ENCODE assay signal across 20 cellular contexts in the genomic region with DNA sequence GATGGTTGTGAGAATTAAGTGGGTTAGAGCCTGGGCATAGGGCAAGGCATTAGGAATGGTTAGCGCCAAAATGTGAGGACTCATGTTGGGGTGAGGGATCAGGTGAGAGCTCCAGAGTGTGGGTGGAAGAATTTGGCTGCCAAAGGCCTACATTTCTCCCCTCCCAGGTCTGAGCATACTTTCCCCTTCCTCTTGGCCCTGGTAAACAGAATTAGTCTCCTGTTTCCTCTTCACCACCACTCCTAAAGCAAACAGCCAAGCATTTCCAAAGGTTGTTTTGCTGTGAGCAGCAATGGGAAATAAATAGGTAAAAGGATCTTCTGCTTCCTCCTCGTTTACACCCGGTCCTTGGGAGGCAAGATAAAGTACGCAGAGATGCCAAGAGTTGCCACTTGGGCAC.
DNase-seq lines count a peak whose midpoint lies in the region; ATAC-seq, FAIRE-seq and TF ChIP-seq lines count a peak whose summit lies in the region.
"Had no signal": no experiment of that assay in that cellular context is flagged by ENCODE, and none has a peak within 500 bp of the region (broad histone marks: within the 10 kb centered on the region; RNA-seq: fewer than 3 reads in every experiment).

No MANE protein-coding gene starts in this region.

- H3K9me3 ChIP-seq in astrocyte (ENCODE audit: insufficient read depth, low read depth, low read length): no peaks in the 10 kb centered on the region
- H3K9me3 ChIP-seq in transverse colon: no peaks in the 10 kb centered on the region
- no peaks in the 10 kb centered on the region for H3K9me3 ChIP-seq in gastroesophageal sphincter
- H3K9me3 ChIP-seq: heart left ventricle had no signal

- H3K79me2 ChIP-seq in astrocyte (ENCODE audit: insufficient read depth, low read length): peaks cover 94% of the 10 kb centered on the region

- H3K9me3 Mint-ChIP-seq in astrocyte (ENCODE audit: unreplicated experiment) (no peaks in the 10 kb centered on the region), mesothelial cell of epicardium (no peaks in the 10 kb centered on the region)
- H3K9me3 Mint-ChIP-seq: activated CD8-positive, alpha-beta T cell treated with anti-CD3 and anti-CD28 coated beads for 36 hours had no signal

- H3K9ac ChIP-seq in astrocyte (ENCODE audit: low read length): no peak overlapping the region
- H3K9ac ChIP-seq: neural progenitor cell had no signal

- ATAC-seq in GM19463 (IDR thresholded peaks at IDR 0.05; ENCODE audit: unreplicated experiment) (no peak), gastroesophageal sphincter (no peak)
- ATAC-seq: activated CD8-positive, alpha-beta T cell treated with anti-CD3 and anti-CD28 coated beads for 36 hours; HCT116; heart left ventricle had no signal

- TF ChIP-seq CTCF in astrocyte (IDR thresholded peaks at IDR 0.05; ENCODE audit: insufficient read depth, low read depth, low read length) (no peak), mesothelial cell of epicardium (IDR thresholded peaks at IDR 0.05; ENCODE audit: unreplicated experiment) (no peak), transverse colon (IDR thresholded peaks at IDR 0.05) (no peak), gastroesophageal sphincter (IDR thresholded peaks at IDR 0.05) (no peak)

- no peaks in the 10 kb centered on the region for H3K36me3 Mint-ChIP-seq in astrocyte (ENCODE audit: low read depth, unreplicated experiment)
- H3K36me3 Mint-ChIP-seq in mesothelial cell of epicardium: no peaks in the 10 kb centered on the region
- H3K36me3 Mint-ChIP-seq: activated naive CD8-positive, alpha-beta T cell treated with anti-CD3 and anti-CD28 coated beads, Interleukin-2, amount 10 ng/mL, durations not matched to agents 7 days and 5 days had no signal

- H3K4me1 Mint-ChIP-seq in astrocyte (ENCODE audit: low read depth, unreplicated experiment) (peaks cover 55% of the 10 kb centered on the region), mesothelial cell of epicardium (peaks cover 54% of the 10 kb centered on the region)
- H3K4me1 Mint-ChIP-seq: activated naive CD8-positive, alpha-beta T cell treated with anti-CD3 and anti-CD28 coated beads, Interleukin-2, amount 10 ng/mL, durations not matched to agents 7 days and 5 days had no signal

- H2AFZ ChIP-seq in astrocyte (ENCODE audit: low read depth, low read length): no peak overlapping the region
- H2AFZ ChIP-seq: neural progenitor cell had no signal

- H3K27ac Mint-ChIP-seq in astrocyte (ENCODE audit: unreplicated experiment) (no peak overlapping the region), mesothelial cell of epicardium (peak overlapping the region; percentile 16)
- H3K27ac Mint-ChIP-seq: activated CD8-positive, alpha-beta T cell treated with anti-CD3 and anti-CD28 coated beads for 36 hours; activated naive CD8-positive, alpha-beta T cell treated with anti-CD3 and anti-CD28 coated beads, Interleukin-2, amount 10 ng/mL, durations not matched to agents 7 days and 5 days; neural progenitor cell had no signal

- H3K4me3 ChIP-seq in astrocyte (ENCODE audit: insufficient read depth, low read depth, low read length) (no peak overlapping the region), transverse colon (no peak overlapping the region), gastroesophageal sphincter (no peak overlapping the region)
- H3K4me3 ChIP-seq: heart left ventricle, neural progenitor cell had no signal

- H3K36me3 ChIP-seq in astrocyte (ENCODE audit: insufficient read depth, low read length) (no peaks in the 10 kb centered on the region), transverse colon (no peaks in the 10 kb centered on the region), gastroesophageal sphincter (no peaks in the 10 kb centered on the region)
- H3K36me3 ChIP-seq: heart left ventricle, neural progenitor cell had no signal

- peak; percentile 11 for DNase-seq in NCI-H510A treated with DMSO at 0.1 percent for 48 hours (lab: John Stamatoyannopoulos, UW)
- DNase-seq in NCI-H510A (lab: John Stamatoyannopoulos, UW): no peak
- DNase-seq in astrocyte (ENCODE audit: low read depth): no peak
- DNase-seq in mesothelial cell of epicardium (ENCODE audit: low spot score in 2 of 2, unreplicated experiment in 2 of 2): no peak
- no peak for DNase-seq in transverse colon
- DNase-seq in HuH-7.5 (ENCODE audit: low spot score): no peak
- DNase-seq: activated CD8-positive, alpha-beta T cell treated with anti-CD3 and anti-CD28 coated beads for 36 hours; activated naive CD8-positive, alpha-beta T cell treated with anti-CD3 and anti-CD28 coated beads, Interleukin-2, amount 10 ng/mL, durations not matched to agents 7 days and 5 days; cerebellar nuclear complex; heart left ventricle; midbrain; NCI-H187 treated with DMSO at 0.1 percent for 48 hours; NCI-H345; NCI-H82; OCI-M1 had no signal

- WGBS in transverse colon (ENCODE audit: low coverage in 1 of 2), 2 donors: 61 to 66% methylated on average over 2 to 4 of the region's 4 CpGs
- WGBS in gastroesophageal sphincter (ENCODE audit: low coverage in 1 of 2), 2 donors: 77 to 100% methylated on average over 1 to 3 of the region's 4 CpGs

- no peak for FAIRE-seq in astrocyte (lab: Jason Lieb, UNC)

- H3K27me3 ChIP-seq in astrocyte (ENCODE audit: insufficient read depth, low read length) (no peaks in the 10 kb centered on the region), transverse colon (no peaks in the 10 kb centered on the region), gastroesophageal sphincter (no peaks in the 10 kb centered on the region)
- H3K27me3 ChIP-seq: heart left ventricle, neural progenitor cell had no signal

- TF ChIP-seq EP300 in transverse colon (IDR thresholded peaks at IDR 0.05; ENCODE audit: low read depth) (no peak), gastroesophageal sphincter (IDR thresholded peaks at IDR 0.05) (no peak)

- in situ Hi-C loops in transverse colon (cut with MboI; ENCODE audit: low pct_ligation_motif_present in 1 of 4, low pct_unique_long_range_greater_than_20kb in 1 of 4, low sequenced_read_pairs in 3 of 4): no loop called here

- no peak overlapping the region for H3K27ac ChIP-seq in astrocyte (ENCODE audit: low read depth, low read length)
- peak overlapping the region; percentile 47 to 58 (median 52) for H3K27ac ChIP-seq in transverse colon
- no peak overlapping the region for H3K27ac ChIP-seq in gastroesophageal sphincter
- H3K27ac ChIP-seq: epithelial cell of prostate, heart left ventricle, neural progenitor cell had no signal

- no peak overlapping the region for H3K4me3 Mint-ChIP-seq in astrocyte (ENCODE audit: unreplicated experiment)
- no peak overlapping the region for H3K4me3 Mint-ChIP-seq in mesothelial cell of epicardium
- H3K4me3 Mint-ChIP-seq: activated CD8-positive, alpha-beta T cell treated with anti-CD3 and anti-CD28 coated beads for 36 hours; activated naive CD8-positive, alpha-beta T cell treated with anti-CD3 and anti-CD28 coated beads, Interleukin-2, amount 10 ng/mL, durations not matched to agents 7 days and 5 days; neural progenitor cell had no signal

- H3K27me3 Mint-ChIP-seq in astrocyte (ENCODE audit: low read depth, unreplicated experiment) (no peaks in the 10 kb centered on the region), mesothelial cell of epicardium (ENCODE audit: low read depth) (no peaks in the 10 kb centered on the region)
- H3K27me3 Mint-ChIP-seq: activated CD8-positive, alpha-beta T cell treated with anti-CD3 and anti-CD28 coated beads for 36 hours; activated naive CD8-positive, alpha-beta T cell treated with anti-CD3 and anti-CD28 coated beads, Interleukin-2, amount 10 ng/mL, durations not matched to agents 7 days and 5 days had no signal

- H3K4me2 ChIP-seq in astrocyte (ENCODE audit: low read length): peak overlapping the region; percentile 3
- H3K4me2 ChIP-seq: neural progenitor cell had no signal

- H3K4me1 ChIP-seq in astrocyte (ENCODE audit: insufficient read depth, low read length) (peaks cover 16% of the 10 kb centered on the region), transverse colon (peaks cover 29 to 89% (median 55%) of the 10 kb centered on the region in 4 donors), gastroesophageal sphincter (peaks cover 2 to 75% (median 12%) of the 10 kb centered on the region in 3 donors)

- TF ChIP-seq POLR2A in transverse colon (IDR thresholded peaks at IDR 0.05) (no peak), gastroesophageal sphincter (IDR thresholded peaks at IDR 0.05) (no peak)

- peaks cover 85% of the 10 kb centered on the region for H4K20me1 ChIP-seq in astrocyte (ENCODE audit: insufficient read depth, low read length)

- intact Hi-C loops in transverse colon (cut with DNase I; ENCODE audit: low total_unique reads): no loop called here

Comparison
In these comparisons a context has a peak if more than half of its experiments do, and no peak if none do; other contexts are left out.
1. H3K27ac ChIP-seq: peak in transverse colon (4 of 4); none in astrocyte (single experiment) and gastroesophageal sphincter (0 of 4).